ENCODE assay signal across 17 cellular contexts in genomic region chr22:29172216-29172615, GRCh38. TPM values are rescaled to one million over a fixed set of nuclear protein-coding genes. Genes with fewer than 3 reads are reported as not detected.
DNase-seq lines count a peak whose midpoint lies in the region; ATAC-seq and TF ChIP-seq lines count a peak whose summit lies in the region.
"Had no signal": no experiment of that assay in that cellular context is flagged by ENCODE, and none has a peak within 500 bp of the region (broad histone marks: within the 10 kb centered on the region; RNA-seq: fewer than 3 reads in every experiment).

No MANE protein-coding gene starts in this region.

- no peak for TF ChIP-seq POLR2A in heart left ventricle (IDR thresholded peaks at IDR 0.05)

- peak; percentile 68 for DNase-seq in cardiac septum (ENCODE audit: low spot score)
- no peak for DNase-seq in heart left ventricle
- peak; percentile 57 for DNase-seq in coronary artery (ENCODE audit: low spot score)
- DNase-seq in neural progenitor cell (ENCODE audit: low spot score), result no peak
- no peak for DNase-seq in hypothalamus (lab: John Stamatoyannopoulos, UW)
- DNase-seq in nephron progenitor cell, result no peak
- no peak for DNase-seq in NCI-H69 (lab: John Stamatoyannopoulos, UW)
- DNase-seq: Calu3; CD8-positive, alpha-beta T cell; DMS 273 treated with DMSO at 0.1 percent for 48 hours; DMS53 had no signal

- H3K4me1 Mint-ChIP-seq in neural progenitor cell (peaks cover 6% of the 10 kb centered on the region), nephron progenitor cell (peaks cover 18% of the 10 kb centered on the region)

- H3K79me2 ChIP-seq in neural progenitor cell (ENCODE audit: low read depth), result no peaks in the 10 kb centered on the region

- H3K9me3 Mint-ChIP-seq in neural progenitor cell (peaks cover 39% of the 10 kb centered on the region), nephron progenitor cell (peaks cover 43% of the 10 kb centered on the region)

- no peaks in the 10 kb centered on the region for H4K20me1 ChIP-seq in neural progenitor cell (ENCODE audit: low read depth)

- H3K4me3 ChIP-seq in heart left ventricle, result no peak overlapping the region
- no peak overlapping the region for H3K4me3 ChIP-seq in coronary artery
- no peak overlapping the region for H3K4me3 ChIP-seq in neural progenitor cell
- H3K4me3 ChIP-seq: A549; BLaER1 treated with 17β-estradiol and CSF1 and Interleukin-3, amounts not matched to agents 10 nM and 100 nM; HAP-1 had no signal

- H3K27ac ChIP-seq in heart left ventricle (no peak overlapping the region), coronary artery (no peak overlapping the region), neural progenitor cell (no peak overlapping the region)
- H3K27ac ChIP-seq: 22Rv1; A549; BLaER1 treated with 17β-estradiol and CSF1 and Interleukin-3, amounts not matched to agents 10 nM and 100 nM had no signal

- no peak overlapping the region for H3K9ac ChIP-seq in neural progenitor cell
- H3K9ac ChIP-seq: BLaER1 treated with 17β-estradiol and CSF1 and Interleukin-3, amounts not matched to agents 10 nM and 100 nM had no signal

- H3K9me3 ChIP-seq in heart left ventricle, result peaks cover 0 to 36% (median 19%) of the 10 kb centered on the region in 12 donors
- H3K9me3 ChIP-seq in neural progenitor cell (ENCODE audit: low read depth), result peaks cover 6% of the 10 kb centered on the region

- H3K4me3 Mint-ChIP-seq in neural progenitor cell (peak overlapping the region; percentile 64), nephron progenitor cell (no peak overlapping the region)
- H3K4me3 Mint-ChIP-seq: CD8-positive, alpha-beta T cell had no signal

- H3K36me3 ChIP-seq in heart left ventricle, result no peaks in the 10 kb centered on the region
- no peaks in the 10 kb centered on the region for H3K36me3 ChIP-seq in neural progenitor cell
- H3K36me3 ChIP-seq: HAP-1 had no signal

- no peak overlapping the region for H3K4me2 ChIP-seq in neural progenitor cell
- H3K4me2 ChIP-seq: A549; BLaER1 treated with 17β-estradiol and CSF1 and Interleukin-3, amounts not matched to agents 10 nM and 100 nM had no signal

- TF ChIP-seq CTCF in heart left ventricle (IDR thresholded peaks at IDR 0.05) (no peak), coronary artery (IDR thresholded peaks at IDR 0.05) (no peak), neural progenitor cell (IDR thresholded peaks at IDR 0.05) (no peak), nephron progenitor cell (IDR thresholded peaks at IDR 0.05) (no peak)

- H3K27me3 Mint-ChIP-seq in neural progenitor cell (ENCODE audit: insufficient read depth, low read depth), result peaks cover 7% of the 10 kb centered on the region
- H3K27me3 Mint-ChIP-seq in nephron progenitor cell (ENCODE audit: low read depth, poor library complexity), result peaks cover 15% of the 10 kb centered on the region

- no peaks in the 10 kb centered on the region for H3K27me3 ChIP-seq in heart left ventricle
- no peaks in the 10 kb centered on the region for H3K27me3 ChIP-seq in neural progenitor cell

- H3F3A ChIP-seq in neural progenitor cell (ENCODE audit: low read depth), result peaks cover 3% of the 10 kb centered on the region

- H3K36me3 Mint-ChIP-seq in neural progenitor cell (peaks cover 4% of the 10 kb centered on the region), nephron progenitor cell (ENCODE audit: low read depth) (peaks cover 16% of the 10 kb centered on the region)
- H3K36me3 Mint-ChIP-seq: CD8-positive, alpha-beta T cell had no signal

- no peak overlapping the region for H3K27ac Mint-ChIP-seq in neural progenitor cell
- H3K27ac Mint-ChIP-seq in nephron progenitor cell, result no peak overlapping the region
- H3K27ac Mint-ChIP-seq: CD8-positive, alpha-beta T cell had no signal

- ATAC-seq in heart left ventricle (no peak), HG03457 (IDR thresholded peaks at IDR 0.05; ENCODE audit: unreplicated experiment) (no peak)
- ATAC-seq: A549; CD8-positive, alpha-beta T cell had no signal

- no peak overlapping the region for H2AFZ ChIP-seq in neural progenitor cell (replicated peaks)

- H3K4me1 ChIP-seq in heart left ventricle (peaks cover 0 to 7% (median 0%) of the 10 kb centered on the region in 12 donors), neural progenitor cell (no peaks in the 10 kb centered on the region)
- H3K4me1 ChIP-seq: A549 had no signal

- intact Hi-C loops in cardiac septum (cut with DNase I) (no loop called here), heart left ventricle (cut with DNase I) (no loop called here)

- WGBS in heart left ventricle, 4 donors, result 91 to 100% (median 93%) methylated on average over 4 to 6 of the region's 6 CpGs

RNA-seq across cellular contexts. Expression of gene EMID1, which starts 33.5 kb away (rescaled TPM):
- total RNA-seq in cardiac septum (1.3 TPM), heart left ventricle (1 to 10 TPM in 2 of 9 donors, under 1 TPM in 6, not detected in 1; 0.16 to 1.5 (median 0.32) TPM), neural progenitor cell (ENCODE audit: low replicate concordance) (6.7 and 17.7 TPM in 2 replicates)
- polyA plus RNA-seq in heart left ventricle, result under 1 TPM in 1 of 2 donors, not detected in 1; 0.43 TPM
- total RNA-seq: CD8-positive, alpha-beta T cell; HT-29 had no signal

Comparison
In these comparisons a context has a peak if more than half of its experiments do, and no peak if none do; other contexts are left out.
1. DNase-seq: peak in cardiac septum (single experiment) and coronary artery (single experiment); none in heart left ventricle (0 of 5), neural progenitor cell (single experiment), hypothalamus (0 of 51), nephron progenitor cell (single experiment) and NCI-H69 (single experiment).